Comparison of ENCODE assay signal across 8 cellular contexts in the genomic region with DNA sequence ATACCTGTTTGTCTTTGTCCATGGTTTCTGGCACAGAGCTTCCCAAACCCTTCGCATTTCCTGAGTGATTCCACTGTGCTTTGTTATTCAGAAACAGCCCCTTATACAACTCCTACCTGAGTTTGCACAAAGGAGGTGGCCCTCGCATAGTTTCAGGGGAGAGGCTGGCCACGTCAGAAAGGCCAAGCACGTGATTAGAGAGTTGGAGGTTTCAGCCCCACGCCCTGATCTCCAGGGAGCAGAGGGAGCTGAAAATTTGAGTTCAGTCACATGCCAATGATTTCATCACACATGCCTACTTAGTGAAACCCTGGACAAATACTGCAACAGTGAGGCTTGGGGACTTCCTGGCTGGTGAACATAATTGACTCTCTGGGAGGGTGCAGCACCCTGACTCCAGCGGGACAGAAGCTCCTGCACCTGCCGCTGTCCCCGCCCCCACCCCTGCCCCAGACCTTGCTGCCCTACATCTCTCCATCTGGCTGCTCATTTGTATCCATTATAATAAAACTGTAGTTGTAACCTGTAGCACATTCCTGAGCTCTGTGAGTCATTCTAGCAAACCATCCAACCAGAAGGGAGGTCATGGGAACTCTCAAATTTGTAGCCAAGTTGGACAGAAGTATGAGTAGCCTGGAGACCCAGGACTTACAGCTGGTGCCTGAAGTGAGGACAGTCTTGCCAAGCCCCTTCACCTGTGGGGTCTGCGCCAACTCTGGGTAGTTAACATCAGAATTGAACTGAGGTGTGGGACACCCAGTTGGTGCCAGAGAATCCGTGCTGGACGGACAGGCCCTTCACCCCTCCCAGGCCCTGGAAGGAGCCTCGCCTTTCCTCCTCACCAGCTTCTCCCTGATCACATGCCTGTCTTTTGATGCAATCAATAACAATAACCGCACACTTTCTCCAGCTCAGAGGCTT.
DNase-seq lines count a peak whose midpoint lies in the region; ATAC-seq, FAIRE-seq and TF ChIP-seq lines count a peak whose summit lies in the region.

No MANE protein-coding gene starts in this region.

- no peak overlapping the region for H3K9ac ChIP-seq in HepG2 (ENCODE audit: insufficient read depth, low read depth, low read length)

- DNase-seq in ACHN (peak; percentile 98), LoVo (ENCODE audit: low spot score) (peak; percentile 86), body of pancreas (peak; percentile 57 to 84 (median 68)), HepG2 (ENCODE audit: low spot score) (peak; percentile 87), NCI-H146 (lab: John Stamatoyannopoulos, UW) (no peak), middle frontal gyrus (ENCODE audit: extremely low spot score, low spot score) (no peak), HEK293T (ENCODE audit: extremely low spot score) (no peak)

- no peak overlapping the region for H3K4me3 ChIP-seq in body of pancreas
- H3K4me3 ChIP-seq in HepG2 (replicated peaks in 1 of 3; ENCODE audit: insufficient read depth in 1 of 3, low read depth in 2 of 3, low read length in 3 of 3), result no peak overlapping the region; a peak in 1 of 6 replicates

- peak overlapping the region; percentile 76 to 84 (median 82) for H3K27ac ChIP-seq in body of pancreas
- no peak overlapping the region for H3K27ac ChIP-seq in HepG2 (ENCODE audit: extremely low read length, insufficient read depth, low read length)

- TF ChIP-seq RAD21 in HepG2 (CRISPR knock-in tag; IDR thresholded peaks at IDR 0.05), result no peak

- peak; percentile 70 for FAIRE-seq in HepG2 (lab: Jason Lieb, UNC)

- BruUV-seq in HepG2 (replicated peaks; lab: Mats Ljungman, UMichigan), result no TSS peak

- H3K36me3 ChIP-seq in body of pancreas (replicated peaks in 1 of 2; ENCODE audit: insufficient read depth in 1 of 2, low read depth in 2 of 2) (no peaks in the 10 kb centered on the region), HepG2 (replicated peaks in 1 of 2; ENCODE audit: control insufficient read depth in 1 of 2, insufficient read depth in 2 of 2, low read length in 2 of 2) (no peaks in the 10 kb centered on the region)

- TF ChIP-seq CTCF in body of pancreas (IDR thresholded peaks at IDR 0.05), result no peak
- no peak for TF ChIP-seq CTCF in HepG2 (CRISPR knock-in tag; IDR thresholded peaks at IDR 0.05)

- no peaks in the 10 kb centered on the region for H4K20me1 ChIP-seq in HepG2 (ENCODE audit: insufficient read depth, low read length)

- TF ChIP-seq EP300 in HepG2 (IDR thresholded peaks at IDR 0.05; ENCODE audit: low read depth in 2 of 2, low read length in 2 of 2) (peak in 1 of 2 experiments; percentile 20; a peak in 1 of 4 replicates), HepG2 (CRISPR knock-in tag; IDR thresholded peaks at IDR 0.05; ENCODE audit: borderline replicate concordance) (no peak)

- CTCF ChIA-PET in HepG2 (lab: Yijun Ruan, JAX; ENCODE audit: low intra/inter-chr PET ratio, low total read pairs), result no interaction called here
- CTCF ChIA-PET in HEK293T (lab: Yijun Ruan, JAX), result interaction anchor here (0.7 kb wide), 1 partner anchor 39 kb away, joined by 3 read pairs; no protein-coding TSS in a partner anchor

- POLR2A ChIA-PET in HepG2 (lab: Yijun Ruan, JAX), result interaction anchor here (1.2 to 1.6 kb wide), 3 partner anchors 20 to 41 kb away, joined by 3 to 11 read pairs (median 5); no protein-coding TSS in a partner anchor
- POLR2A ChIA-PET in HEK293T (lab: Yijun Ruan, JAX), result no interaction called here

- in situ Hi-C loops in ACHN (cut with HindIII; ENCODE audit: low pct_ligation_motif_present, low pct_unique_long_range_greater_than_20kb, low sequenced_read_pairs) (no loop called here), HepG2 (cut with HindIII; ENCODE audit: extremely low pct_ligation_motif_present, low pct_unique_long_range_greater_than_20kb) (loop anchor here (25.0 kb wide), 1 partner anchor 172 kb away; no protein-coding TSS in a partner anchor)

- no peak overlapping the region for H2AFZ ChIP-seq in HepG2 (ENCODE audit: low read length)

- WGBS in body of pancreas, 2 donors, result 44 to 52% methylated on average over 8 to 13 of the region's 13 CpGs
- WGBS in HepG2 (ENCODE audit: low lambda C conversion rate), result 33% methylated on average over 13 of the region's 13 CpGs

- intact Hi-C loops in body of pancreas (cut with DNase I) (no loop called here), HepG2 (cut with micrococcal nuclease; ENCODE audit: unreplicated experiment) (loop anchor here (5.0 kb wide), 1 partner anchor 42 kb away; no protein-coding TSS in a partner anchor)

- H3K79me2 ChIP-seq in HepG2 (ENCODE audit: insufficient read depth, low read length), result no peaks in the 10 kb centered on the region

- TF ChIP-seq POLR2A in body of pancreas (IDR thresholded peaks at IDR 0.05) (no peak), HepG2 (IDR thresholded peaks at IDR 0.05; ENCODE audit: insufficient read depth in 1 of 2, low read depth in 2 of 2, low read length in 2 of 2) (no peak)

- peak overlapping the region; percentile 64 for H3K4me2 ChIP-seq in HepG2 (ENCODE audit: low read depth, low read length)

- H3K27me3 ChIP-seq in body of pancreas (no peaks in the 10 kb centered on the region), HepG2 (ENCODE audit: control insufficient read depth in 1 of 2, insufficient read depth in 2 of 2, low read length in 2 of 2) (no peaks in the 10 kb centered on the region; a peak in 2 of 5 replicates)

- H3K4me1 ChIP-seq in body of pancreas (peaks cover 11% of the 10 kb centered on the region), HepG2 (ENCODE audit: insufficient read depth, low read length) (peaks cover 29% of the 10 kb centered on the region)

- H3K9me3 ChIP-seq in body of pancreas (no peaks in the 10 kb centered on the region), HepG2 (ENCODE audit: low read length) (no peaks in the 10 kb centered on the region)

- ATAC-seq in body of pancreas (peak; percentile 89), HepG2 (peak; percentile 68), GM21367 (IDR thresholded peaks at IDR 0.05; ENCODE audit: unreplicated experiment) (no peak)

TF ChIP-seq in HepG2, 621 proteins besides CTCF, POLR2A, EP300 and RAD21 (continues in another document):
- TF ChIP-seq, protein P1, sequence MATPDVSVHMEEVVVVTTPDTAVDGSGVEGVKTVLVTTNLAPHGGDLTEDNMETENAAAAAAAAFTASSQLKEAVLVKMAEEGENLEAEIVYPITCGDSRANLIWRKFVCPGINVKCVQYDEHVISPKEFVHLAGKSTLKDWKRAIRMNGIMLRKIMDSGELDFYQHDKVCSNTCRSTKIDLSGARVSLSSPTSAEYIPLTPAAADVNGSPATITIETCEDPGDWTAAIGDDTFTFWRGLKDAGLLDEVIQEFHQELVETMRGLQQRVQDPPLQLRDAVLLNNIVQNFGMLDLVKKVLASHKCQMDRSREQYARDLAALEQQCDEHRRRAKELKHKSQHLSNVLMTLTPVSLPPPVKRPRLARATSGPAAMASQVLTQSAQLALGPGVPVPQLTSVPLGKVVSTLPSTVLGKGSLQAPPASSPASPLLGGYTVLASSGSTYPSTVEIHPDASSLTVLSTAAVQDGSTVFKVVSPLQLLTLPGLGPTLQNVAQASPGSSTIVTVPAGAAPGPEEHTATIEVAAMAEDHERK (CRISPR knock-in tag; IDR thresholded peaks at IDR 0.05; ENCODE audit: low read depth), result no peak
- TF ChIP-seq SALL2 (CRISPR knock-in tag; IDR thresholded peaks at IDR 0.05) (no peak), ZNF34 (CRISPR knock-in tag; IDR thresholded peaks at IDR 0.05; ENCODE audit: borderline replicate concordance) (no peak), ZNF546 (CRISPR knock-in tag; conservative IDR thresholded peaks at IDR 0.05) (no peak), KLF16 (CRISPR knock-in tag; IDR thresholded peaks at IDR 0.05) (0 out of 4 replicates have a peak, but pooled peaks of 1 of the 2 experiments have one; percentile 52), ZSCAN29 (CRISPR knock-in tag; conservative IDR thresholded peaks at IDR 0.05) (no peak), GTF3A (CRISPR knock-in tag; conservative IDR thresholded peaks at IDR 0.05) (no peak), KLF13 (CRISPR knock-in tag; IDR thresholded peaks at IDR 0.05) (no peak), SIX4 (CRISPR knock-in tag; IDR thresholded peaks at IDR 0.05) (no peak), ZNF7 (CRISPR knock-in tag; IDR thresholded peaks at IDR 0.05) (no peak)
- TF ChIP-seq, protein P2, sequence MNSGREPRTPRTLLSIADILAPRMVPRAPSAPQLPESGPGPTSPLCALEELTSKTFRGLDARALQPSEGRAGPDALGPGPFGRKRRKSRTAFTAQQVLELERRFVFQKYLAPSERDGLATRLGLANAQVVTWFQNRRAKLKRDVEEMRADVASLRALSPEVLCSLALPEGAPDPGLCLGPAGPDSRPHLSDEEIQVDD (CRISPR knock-in tag; IDR thresholded peaks at IDR 0.05; ENCODE audit: borderline replicate concordance), result no peak

TF ChIP-seq in HEK293T, 16 proteins besides CTCF, POLR2A, EP300 and RAD21:
- no peak for TF ChIP-seq SUZ12 (IDR thresholded peaks at IDR 0.05)
- no peak for TF ChIP-seq BHLHE40 (IDR thresholded peaks at IDR 0.05; ENCODE audit: borderline replicate concordance)
- no peak for TF ChIP-seq ARNT (IDR thresholded peaks at IDR 0.05)
- no peak for TF ChIP-seq CTBP1 (IDR thresholded peaks at IDR 0.05; ENCODE audit: borderline replicate concordance)
- no peak for TF ChIP-seq FOXA1 (IDR thresholded peaks at IDR 0.05)
- TF ChIP-seq FOXK2 (IDR thresholded peaks at IDR 0.05), result no peak
- no peak for TF ChIP-seq ZNF384 (IDR thresholded peaks at IDR 0.05)
- TF ChIP-seq ELF4 (IDR thresholded peaks at IDR 0.05), result no peak
- TF ChIP-seq FOXM1 (IDR thresholded peaks at IDR 0.05; ENCODE audit: borderline replicate concordance), result no peak
- no peak for TF ChIP-seq HDGF (IDR thresholded peaks at IDR 0.05; ENCODE audit: borderline replicate concordance)
- no peak for TF ChIP-seq SP1 (IDR thresholded peaks at IDR 0.05)
- TF ChIP-seq, protein P3, sequence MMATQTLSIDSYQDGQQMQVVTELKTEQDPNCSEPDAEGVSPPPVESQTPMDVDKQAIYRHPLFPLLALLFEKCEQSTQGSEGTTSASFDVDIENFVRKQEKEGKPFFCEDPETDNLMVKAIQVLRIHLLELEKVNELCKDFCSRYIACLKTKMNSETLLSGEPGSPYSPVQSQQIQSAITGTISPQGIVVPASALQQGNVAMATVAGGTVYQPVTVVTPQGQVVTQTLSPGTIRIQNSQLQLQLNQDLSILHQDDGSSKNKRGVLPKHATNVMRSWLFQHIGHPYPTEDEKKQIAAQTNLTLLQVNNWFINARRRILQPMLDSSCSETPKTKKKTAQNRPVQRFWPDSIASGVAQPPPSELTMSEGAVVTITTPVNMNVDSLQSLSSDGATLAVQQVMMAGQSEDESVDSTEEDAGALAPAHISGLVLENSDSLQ (IDR thresholded peaks at IDR 0.05), result no peak
- TF ChIP-seq TARDBP (IDR thresholded peaks at IDR 0.05), result no peak

Comparison
In these comparisons a context has a peak if more than half of its experiments do, and no peak if none do; other contexts are left out.
1. DNase-seq: peak in ACHN (single experiment), LoVo (single experiment), body of pancreas (4 of 4) and HepG2 (single experiment); none in NCI-H146 (single experiment), middle frontal gyrus (single experiment) and HEK293T (single experiment).